Comparison of ENCODE assay signal across 29 cellular contexts in genomic region chr7:78539825-78540224, GRCh38.
"Had no signal": no experiment of that assay in that cellular context is flagged by ENCODE, and none has a peak within 500 bp of the region (broad histone marks: within the 10 kb centered on the region; RNA-seq: fewer than 3 reads in every experiment).

No MANE protein-coding gene starts in this region.

- H3K9me3 ChIP-seq: lower lobe of right lung, pancreas, prostate gland, thoracic aorta, tibial artery, uterus had no signal

- FAIRE-seq: islet of Langerhans, kidney, pancreas had no signal

- H3K36me3 Mint-ChIP-seq: naive thymus-derived CD8-positive, alpha-beta T cell had no signal

- H3K27me3 ChIP-seq: left lung, pancreas, suprapubic skin, tibial artery, uterus had no signal

- H3K4me3 ChIP-seq: left lung, lower lobe of right lung, pancreas, prostate gland, skin epidermis, suprapubic skin, thoracic aorta, tibial artery, uterus had no signal

- H3K36me3 ChIP-seq: left lung, lower lobe of right lung, pancreas, prostate gland, suprapubic skin, thoracic aorta, tibial artery, uterus had no signal

- H3K27ac Mint-ChIP-seq: naive thymus-derived CD8-positive, alpha-beta T cell; nephron; stimulated activated naive CD8-positive, alpha-beta T cell treated with anti-CD3 and anti-CD28 coated beads, Interleukin-15, Interleukin-2, amounts not matched to agents 100 ng/mL and 50 ng/mL, for 24 hours; type B pancreatic cell had no signal

- H3K27ac ChIP-seq: left lung, lower lobe of right lung, pancreas, prostate gland, skin epidermis, suprapubic skin, thoracic aorta, tibial artery, uterus had no signal

- H3K4me1 Mint-ChIP-seq: naive thymus-derived CD8-positive, alpha-beta T cell had no signal

- H3K27me3 Mint-ChIP-seq: naive thymus-derived CD8-positive, alpha-beta T cell; stimulated activated naive CD8-positive, alpha-beta T cell treated with anti-CD3 and anti-CD28 coated beads, Interleukin-15, Interleukin-2, amounts not matched to agents 100 ng/mL and 50 ng/mL, for 24 hours had no signal

- H3K4me1 ChIP-seq: left lung, lower lobe of right lung, pancreas, prostate gland, suprapubic skin, tibial artery, uterus had no signal

- H3K4me3 Mint-ChIP-seq: naive thymus-derived CD8-positive, alpha-beta T cell; nephron; neural crest cell; stimulated activated naive CD8-positive, alpha-beta T cell treated with anti-CD3 and anti-CD28 coated beads, Interleukin-15, Interleukin-2, amounts not matched to agents 100 ng/mL and 50 ng/mL, for 24 hours; type B pancreatic cell had no signal

- DNase-seq: hippocampal formation; kidney; left colon; left lung; lower lobe of right lung; mammary epithelial cell; mesenchymal stem cell; naive thymus-derived CD8-positive, alpha-beta T cell; nucleus accumbens; retina; stimulated activated CD4-positive, alpha-beta T cell treated with anti-CD3 and anti-CD28 coated beads, Interleukin-12 subunit alpha, Interleukin-12 subunit beta, amount 100 ng/mL, for 4 hours; stimulated activated CD4-positive, alpha-beta T cell treated with anti-CD3 and anti-CD28 coated beads, Interleukin-15, amount 100 ng/mL, for 24 hours; stimulated activated CD4-positive, alpha-beta T cell treated with anti-CD3 and anti-CD28 coated beads, Interleukin-2, amount 100 ng/mL, for 24 hours; stimulated activated CD4-positive, alpha-beta T cell treated with anti-CD3 and anti-CD28 coated beads, Interleukin-4, amount 100 ng/mL, for 1 hour; stimulated activated naive CD4-positive, alpha-beta T cell; tibial artery; uterus had no signal

- ATAC-seq: left colon; left lung; lower lobe of right lung; naive thymus-derived CD8-positive, alpha-beta T cell; pancreas; right cardiac atrium; sciatic nerve had no signal
